8 cellular contexts compared by ENCODE assay signal in genomic region chr2:20012282-20013060, GRCh38. TPM values are rescaled to one million over a fixed set of nuclear protein-coding genes. Genes with fewer than 3 reads are reported as not detected.
DNase-seq lines count a peak whose midpoint lies in the region; ATAC-seq, FAIRE-seq and TF ChIP-seq lines count a peak whose summit lies in the region.

Gene MATN3 (minus strand): TSS chr2:20012668. CDS start chr2:20012631, 37 bp downstream.

- DNase-seq in D341Med (ENCODE audit: low spot score): peak; percentile 59
- no peak for DNase-seq in bronchial epithelial cell (ENCODE audit: low read depth)
- DNase-seq in SK-N-DZ (ENCODE audit: low spot score): no peak
- DNase-seq in pons (ENCODE audit: low spot score): no peak

- H3K4me1 Mint-ChIP-seq in stimulated activated naive CD8-positive, alpha-beta T cell treated with anti-CD3 and anti-CD28 coated beads, Interleukin-15, Interleukin-2, amounts not matched to agents 100 ng/mL and 50 ng/mL, for 24 hours (ENCODE audit: low read depth): peaks cover 9% of the 10 kb centered on the region

- peaks cover 42% of the 10 kb centered on the region for H3K27me3 Mint-ChIP-seq in stimulated activated naive CD8-positive, alpha-beta T cell treated with anti-CD3 and anti-CD28 coated beads, Interleukin-15, Interleukin-2, amounts not matched to agents 100 ng/mL and 50 ng/mL, for 24 hours

- H4K20me1 ChIP-seq in KMS-11 (ENCODE audit: insufficient read depth): no peaks in the 10 kb centered on the region

- H3K4me1 ChIP-seq in KMS-11 (ENCODE audit: low read depth, poor library complexity, severe bottlenecking): no peaks in the 10 kb centered on the region

- H3K4me3 ChIP-seq in KMS-11 (IDR thresholded peaks at IDR 0.05; ENCODE audit: insufficient read depth, low read depth, low read length): no peak within 1 kb of the TSS
- peak within 1 kb of the TSS; percentile 42 for H3K4me3 ChIP-seq in bronchial epithelial cell (ENCODE audit: low read depth, low read length)

- no peak within 1 kb of the TSS for H3K27ac ChIP-seq in KMS-11
- H3K27ac ChIP-seq in layer of hippocampus (ENCODE audit: low read depth, low read length): peak within 1 kb of the TSS; percentile 33

- no peaks in the 10 kb centered on the region for H3K36me3 Mint-ChIP-seq in stimulated activated naive CD8-positive, alpha-beta T cell treated with anti-CD3 and anti-CD28 coated beads, Interleukin-15, Interleukin-2, amounts not matched to agents 100 ng/mL and 50 ng/mL, for 24 hours (ENCODE audit: low read depth)

- H3K79me2 ChIP-seq in KMS-11 (ENCODE audit: insufficient read depth, low read depth): no peaks in the 10 kb centered on the region

- H3K9me3 Mint-ChIP-seq in stimulated activated naive CD8-positive, alpha-beta T cell treated with anti-CD3 and anti-CD28 coated beads, Interleukin-15, Interleukin-2, amounts not matched to agents 100 ng/mL and 50 ng/mL, for 24 hours: no peaks in the 10 kb centered on the region

- FAIRE-seq in bronchial epithelial cell (lab: Jason Lieb, UNC): no peak

- ATAC-seq in HG02973 (IDR thresholded peaks at IDR 0.05; ENCODE audit: unreplicated experiment): no peak

- no peak within 1 kb of the TSS for H3K27ac Mint-ChIP-seq in stimulated activated naive CD8-positive, alpha-beta T cell treated with anti-CD3 and anti-CD28 coated beads, Interleukin-15, Interleukin-2, amounts not matched to agents 100 ng/mL and 50 ng/mL, for 24 hours

- H3K36me3 ChIP-seq in KMS-11 (ENCODE audit: insufficient read depth) (no peaks in the 10 kb centered on the region), bronchial epithelial cell (ENCODE audit: control insufficient read depth, insufficient read depth, low read length) (no peaks in the 10 kb centered on the region)

- peak within 1 kb of the TSS; percentile 36 for H3K4me2 ChIP-seq in KMS-11

- no peak within 1 kb of the TSS for H3K9ac ChIP-seq in KMS-11

- TF ChIP-seq CTCF in KMS-11 (conservative IDR thresholded peaks at IDR 0.05; ENCODE audit: low read depth, low read length) (no peak), bronchial epithelial cell (IDR thresholded peaks at IDR 0.05; ENCODE audit: insufficient read depth, low read length, severe bottlenecking) (no peak)

- H3K27me3 ChIP-seq in KMS-11 (ENCODE audit: insufficient read depth, low read depth) (peaks cover 13% of the 10 kb centered on the region), bronchial epithelial cell (ENCODE audit: control insufficient read depth, insufficient read depth, low read length) (no peaks in the 10 kb centered on the region), layer of hippocampus (ENCODE audit: control insufficient read depth, insufficient read depth, low read length) (no peaks in the 10 kb centered on the region)

- H3K4me3 Mint-ChIP-seq in stimulated activated naive CD8-positive, alpha-beta T cell treated with anti-CD3 and anti-CD28 coated beads, Interleukin-15, Interleukin-2, amounts not matched to agents 100 ng/mL and 50 ng/mL, for 24 hours: peak within 1 kb of the TSS; percentile 69

- peak within 1 kb of the TSS; percentile 38; the same call in 1 of the 2 replicates for H2AFZ ChIP-seq in KMS-11 (ENCODE audit: low read depth)

RNA-seq across cellular contexts. Expression of gene MATN3, which starts in this region (rescaled TPM):
- 0.26 and 1.0 TPM in 2 replicates for total RNA-seq in bronchial epithelial cell
- polyA plus RNA-seq in SK-N-DZ (2014; cell fraction: cytosol; rRNA removed): 1.6 and 2.1 TPM in 2 replicates
- 1.8 and 3.2 TPM in 2 replicates for polyA plus RNA-seq in SK-N-DZ (2014; cell fraction: nucleus; rRNA removed)
